ENCODE assay signal across 18 cellular contexts in the genomic region with DNA sequence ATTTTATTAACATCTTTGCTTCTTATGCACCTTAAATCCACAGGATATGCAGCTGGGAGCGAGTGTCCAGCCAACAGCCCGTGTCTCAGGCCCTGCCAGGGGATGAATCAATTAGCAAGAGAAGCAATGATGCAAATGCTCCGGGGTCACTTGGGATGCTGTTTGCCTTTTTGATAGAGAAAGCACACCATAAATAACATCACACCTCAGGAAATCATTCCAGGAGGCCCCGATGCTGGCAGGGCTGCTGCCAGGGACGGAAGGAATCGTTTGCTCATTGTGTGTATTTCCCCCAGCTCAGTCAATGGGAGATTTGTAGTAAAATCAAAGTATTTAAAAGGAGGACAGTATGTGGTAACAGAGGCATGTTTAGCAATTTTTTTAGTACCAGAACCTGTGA.
"Had no signal": no experiment of that assay in that cellular context is flagged by ENCODE, and none has a peak within 500 bp of the region (broad histone marks: within the 10 kb centered on the region; RNA-seq: fewer than 3 reads in every experiment).

No MANE protein-coding gene starts in this region.

- H3K4me1 ChIP-seq: parathyroid adenoma, right lobe of liver had no signal

- DNase-seq: endodermal cell; erythroblast; foreskin melanocyte; head of caudate nucleus; kidney glomerular epithelial cell; right lobe of liver; stimulated activated CD4-positive, alpha-beta T cell treated with anti-CD3 and anti-CD28 coated beads, Interleukin-4, amount 100 ng/mL, for 1 hour; stimulated activated CD8-positive, alpha-beta memory T cell treated with anti-CD3 and anti-CD28 coated beads, Interleukin-4, amount 100 ng/mL, for 48 hours; stimulated activated naive CD8-positive, alpha-beta T cell treated with anti-CD3 and anti-CD28 coated beads, Interleukin-15, Interleukin-2, amounts not matched to agents 100 U/mL and 50 U/mL, for 24 hours; tibial artery; upper lobe of left lung had no signal

- H3K27me3 ChIP-seq: hepatocyte, right lobe of liver, upper lobe of left lung, vagina had no signal

- H3K36me3 ChIP-seq: prostate gland, right lobe of liver, tibial artery, upper lobe of left lung, vagina had no signal

- H3K27ac ChIP-seq: hepatocyte, parathyroid adenoma, prostate gland, right lobe of liver, tibial artery, upper lobe of left lung, vagina had no signal

- H3K9me3 ChIP-seq: prostate gland, right lobe of liver, tibial artery, upper lobe of left lung, vagina had no signal

- ATAC-seq: left lobe of liver; natural killer cell treated with Interleukin-12 subunit alpha and Interleukin-12 subunit beta and Interleukin-15 and Interleukin-18, amount 100 ng/mL, for 72 hours; right lobe of liver; stimulated activated effector memory CD8-positive, alpha-beta T cell treated with anti-CD3 and anti-CD28 coated beads, Interleukin-12 subunit alpha, Interleukin-12 subunit beta, amount 100 ng/mL, for 72 hours; stimulated activated naive CD8-positive, alpha-beta T cell treated with anti-CD3 and anti-CD28 coated beads, Interleukin-15, Interleukin-2, amounts not matched to agents 100 U/mL and 50 U/mL, for 24 hours had no signal

- H3K4me3 ChIP-seq: hepatocyte, prostate gland, right lobe of liver, tibial artery, upper lobe of left lung, vagina had no signal
